ENCODE assay signal across 9 cellular contexts in the genomic region with DNA sequence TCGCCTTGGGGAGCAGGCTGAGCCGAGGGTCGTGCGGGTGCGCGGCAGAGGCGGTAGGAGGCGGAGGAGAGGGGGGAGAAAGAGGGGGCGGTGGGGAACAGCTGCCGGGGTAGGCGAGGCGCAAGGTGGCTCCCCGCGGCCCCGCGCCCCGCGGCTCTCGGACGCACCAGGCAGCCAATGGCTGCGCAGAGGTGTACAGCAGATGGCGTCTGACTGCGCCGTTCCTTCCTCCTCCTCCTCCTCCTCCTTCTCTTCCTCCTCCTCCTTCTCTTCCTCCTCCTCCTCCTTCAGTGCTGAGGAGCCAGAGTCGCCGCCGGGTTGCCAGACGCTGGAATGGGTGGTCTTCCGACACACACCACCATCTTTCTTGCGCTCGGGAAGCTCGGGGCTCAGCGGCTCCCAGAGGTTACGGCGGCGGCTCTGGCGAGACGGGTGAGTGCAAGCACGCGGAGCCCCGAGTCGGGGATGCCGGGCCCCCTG. TPM values are rescaled to one million over a fixed set of nuclear protein-coding genes. Genes with fewer than 3 reads are reported as not detected.
DNase-seq lines count a peak whose midpoint lies in the region; ATAC-seq, FAIRE-seq and TF ChIP-seq lines count a peak whose summit lies in the region.
"Had no signal": no experiment of that assay in that cellular context is flagged by ENCODE, and none has a peak within 500 bp of the region (broad histone marks: within the 10 kb centered on the region; RNA-seq: fewer than 3 reads in every experiment).

TSS of gene THSD7B (plus strand) at position 290 of the 480 bp plus-strand sequence. CDS start 116,634 bp downstream, outside the sequence.

- H3K36me3 Mint-ChIP-seq in MCF 10A (ENCODE audit: insufficient read depth, unreplicated experiment) (no peaks in the 10 kb centered on the region), mesothelial cell of epicardium (no peaks in the 10 kb centered on the region)

- CTCF ChIA-PET in MCF 10A (lab: Yijun Ruan, JAX), result no interaction called here

- POLR2A ChIA-PET in MCF 10A (lab: Yijun Ruan, JAX), result no interaction called here

- ATAC-seq in GM19324 (IDR thresholded peaks at IDR 0.05; ENCODE audit: low FRiP score, unreplicated experiment), result no peak
- no peak for ATAC-seq in GM18873 (IDR thresholded peaks at IDR 0.05; ENCODE audit: low FRiP score, unreplicated experiment)

- peak; percentile 75 for FAIRE-seq in urothelium cell line (lab: Jason Lieb, UNC)

- H3K4me1 Mint-ChIP-seq in MCF 10A (ENCODE audit: insufficient read depth, unreplicated experiment) (no peaks in the 10 kb centered on the region), mesothelial cell of epicardium (peaks cover 10% of the 10 kb centered on the region)

- TF ChIP-seq CTCF in breast epithelium (IDR thresholded peaks at IDR 0.05) (no peak), MCF 10A (IDR thresholded peaks at IDR 0.05; ENCODE audit: unreplicated experiment) (no peak), dorsolateral prefrontal cortex (IDR thresholded peaks at IDR 0.05 in 54 of 56, conservative IDR thresholded peaks at IDR 0.05 in 2 of 56; ENCODE audit: low read depth in 1 of 56, partially characterized antibody in 56 of 56) (no peak), mesothelial cell of epicardium (IDR thresholded peaks at IDR 0.05; ENCODE audit: unreplicated experiment) (no peak)

- H3K4me1 ChIP-seq in breast epithelium, result no peaks in the 10 kb centered on the region

- TF ChIP-seq POLR2A in breast epithelium (IDR thresholded peaks at IDR 0.05), result no peak

- peak within 1 kb of the TSS; percentile 33 to 72 (median 54) for H3K4me3 ChIP-seq in breast epithelium
- H3K4me3 ChIP-seq in dorsolateral prefrontal cortex, result peak within 1 kb of the TSS; percentile 14 to 72 (median 56)

- no peak within 1 kb of the TSS for H3K27ac ChIP-seq in breast epithelium
- H3K27ac ChIP-seq in dorsolateral prefrontal cortex, result no peak within 1 kb of the TSS

- BruUV-seq in MCF 10A (replicated peaks; lab: Mats Ljungman, UMichigan), result no TSS peak

- peaks cover 69% of the 10 kb centered on the region for H3K27me3 Mint-ChIP-seq in MCF 10A (ENCODE audit: insufficient read depth, unreplicated experiment)
- H3K27me3 Mint-ChIP-seq in mesothelial cell of epicardium (ENCODE audit: low read depth), result peaks cover 96% of the 10 kb centered on the region

- H3K9me3 Mint-ChIP-seq in MCF 10A (ENCODE audit: unreplicated experiment) (peaks cover 7% of the 10 kb centered on the region), mesothelial cell of epicardium (no peaks in the 10 kb centered on the region)

- peaks cover 0 to 36% of the 10 kb centered on the region in 2 donors for H3K27me3 ChIP-seq in breast epithelium
- H3K27me3 ChIP-seq in dorsolateral prefrontal cortex, result peaks cover 0 to 78% (median 50%) of the 10 kb centered on the region in 45 donors

- H3K4me3 Mint-ChIP-seq in MCF 10A (ENCODE audit: unreplicated experiment) (no peak within 1 kb of the TSS), mesothelial cell of epicardium (peak within 1 kb of the TSS; percentile 71)

- H3K9me3 ChIP-seq in breast epithelium, result no peaks in the 10 kb centered on the region

- H3K36me3 ChIP-seq in breast epithelium, result no peaks in the 10 kb centered on the region

- intact Hi-C loops in breast epithelium (cut with DNase I; ENCODE audit: low total_unique reads) (no loop called here), MCF 10A (cut with micrococcal nuclease) (loop anchor here (5.0 kb wide), 1 partner anchor 437 kb away; no protein-coding TSS in a partner anchor), dorsolateral prefrontal cortex (cut with DNase I) (no loop called here)

- DNase-seq in breast epithelium (ENCODE audit: low spot score in 2 of 2) (no peak), MCF 10A (ENCODE audit: unreplicated experiment) (no peak), dorsolateral prefrontal cortex (no peak), mesothelial cell of epicardium (ENCODE audit: low spot score in 2 of 2, unreplicated experiment in 2 of 2) (peak in 1 of 2 experiments; percentile 39), urothelium cell line (ENCODE audit: low spot score) (peak; percentile 73), HCEC 1CT (no peak)
- DNase-seq: dermis blood vessel endothelial cell had no signal

- no peak within 1 kb of the TSS for H3K27ac Mint-ChIP-seq in MCF 10A (ENCODE audit: low read depth, unreplicated experiment)
- H3K27ac Mint-ChIP-seq in mesothelial cell of epicardium, result no peak within 1 kb of the TSS

RNA-seq across cellular contexts. Expression of gene THSD7B, which starts in this region (rescaled TPM):
- total RNA-seq in breast epithelium, result 1 to 10 TPM in 2 of 3 donors, under 1 TPM in 1; 0.73 to 3.3 (median 2.1) TPM
- not detected in 2 replicates for total RNA-seq in MCF 10A (2022)
- 1 to 10 TPM in 112 of 120 experiments, under 1 TPM in 8; 0.66 to 4.2 (median 1.7) TPM for total RNA-seq in dorsolateral prefrontal cortex
- 0.16 to 0.31 TPM (median 0.22 TPM) in 3 replicates for total RNA-seq in mesothelial cell of epicardium
